Comparison of ENCODE assay signal across 8 cellular contexts in genomic region chr19:18291590-18292459, GRCh38. TPM values are rescaled to one million over a fixed set of nuclear protein-coding genes. Genes with fewer than 3 reads are reported as not detected.
DNase-seq lines count a peak whose midpoint lies in the region; ATAC-seq and TF ChIP-seq lines count a peak whose summit lies in the region.

No MANE protein-coding gene starts in this region.

- peak; percentile 44 to 52 for DNase-seq in NCI-H2081 (lab: John Stamatoyannopoulos, UW)
- DNase-seq in NCI-H2081 treated with DMSO at 0.1 percent for 48 hours (lab: John Stamatoyannopoulos, UW): no peak
- peak; percentile 79 for DNase-seq in RPMI7951 (ENCODE audit: low read depth)
- DNase-seq in activated gamma-delta T cell treated with Interleukin-2 at 50 U/mL for 16 hours: peak; percentile 78
- DNase-seq in foreskin keratinocyte: peak; percentile 28 to 57
- DNase-seq in neural progenitor cell (ENCODE audit: low spot score): peak; percentile 77
- peak; percentile 50 for DNase-seq in superior temporal gyrus (ENCODE audit: extremely low spot score)

- H2AFZ ChIP-seq in neural progenitor cell (replicated peaks): peak overlapping the region; percentile 38

- H3K27ac Mint-ChIP-seq in neural progenitor cell: peak overlapping the region; percentile 97

- peak; percentile 51 for ATAC-seq in HG03066 (IDR thresholded peaks at IDR 0.05; ENCODE audit: low read depth, unreplicated experiment)
- no peak for ATAC-seq in foreskin keratinocyte

- no peaks in the 10 kb centered on the region for H3K36me3 ChIP-seq in neural progenitor cell

- TF ChIP-seq CTCF in foreskin keratinocyte (conservative IDR thresholded peaks at IDR 0.05): no peak
- TF ChIP-seq CTCF in neural progenitor cell (IDR thresholded peaks at IDR 0.05): no peak

- H3K36me3 Mint-ChIP-seq in neural progenitor cell: no peaks in the 10 kb centered on the region

- H3K4me2 ChIP-seq in neural progenitor cell: peak overlapping the region; percentile 77

- no peaks in the 10 kb centered on the region for H3K27me3 ChIP-seq in foreskin keratinocyte
- no peaks in the 10 kb centered on the region for H3K27me3 ChIP-seq in neural progenitor cell

- H4K20me1 ChIP-seq in neural progenitor cell (ENCODE audit: low read depth): no peaks in the 10 kb centered on the region

- peaks cover 18% of the 10 kb centered on the region for H3K27me3 Mint-ChIP-seq in neural progenitor cell (ENCODE audit: insufficient read depth, low read depth)

- no peak overlapping the region for H3K9ac ChIP-seq in neural progenitor cell

- H3K4me3 ChIP-seq in neural progenitor cell: peak overlapping the region; percentile 55

- H3K4me1 ChIP-seq in foreskin keratinocyte (no peaks in the 10 kb centered on the region), neural progenitor cell (peaks cover 26% of the 10 kb centered on the region)

- peaks cover 72% of the 10 kb centered on the region for H3F3A ChIP-seq in neural progenitor cell (ENCODE audit: low read depth)

- H3K79me2 ChIP-seq in neural progenitor cell (ENCODE audit: low read depth): no peaks in the 10 kb centered on the region

- H3K27ac ChIP-seq in foreskin keratinocyte: peak overlapping the region; percentile 51
- peak overlapping the region; percentile 22 for H3K27ac ChIP-seq in neural progenitor cell

- peaks cover 4% of the 10 kb centered on the region for H3K9me3 Mint-ChIP-seq in neural progenitor cell

- peaks cover 52% of the 10 kb centered on the region for H3K4me1 Mint-ChIP-seq in neural progenitor cell

- peak overlapping the region; percentile 89 for H3K4me3 Mint-ChIP-seq in neural progenitor cell

- H3K9me3 ChIP-seq in neural progenitor cell (ENCODE audit: low read depth): no peaks in the 10 kb centered on the region

RNA-seq across cellular contexts. Expression of gene JUND, which starts 10.4 kb away (rescaled TPM):
- total RNA-seq in RPMI7951 (2014; rRNA removed; shearing (Covaris generic)): 22.0 and 60.8 TPM in 2 replicates
- total RNA-seq in foreskin keratinocyte: 35.0 and 36.9 TPM in 2 replicates
- 47.1 and 47.7 TPM in 2 replicates for polyA plus RNA-seq in foreskin keratinocyte
- total RNA-seq in neural progenitor cell (ENCODE audit: low replicate concordance): 51.7 and 107 TPM in 2 replicates

RNA-seq across cellular contexts. Expression of gene IQCN, which starts 17.6 kb away (rescaled TPM):
- 0.29 and 0.36 TPM in 2 replicates for total RNA-seq in RPMI7951 (2014; rRNA removed; shearing (Covaris generic))
- total RNA-seq in foreskin keratinocyte: 0.03 and 0.04 TPM in 2 replicates
- not detected in 2 replicates for polyA plus RNA-seq in foreskin keratinocyte
- 0.11 and 1.4 TPM in 2 replicates for total RNA-seq in neural progenitor cell (ENCODE audit: low replicate concordance)

RNA-seq across cellular contexts. Expression of gene LSM4, which starts 31.1 kb away (rescaled TPM):
- total RNA-seq in RPMI7951 (2014; rRNA removed; shearing (Covaris generic)): 385 and 496 TPM in 2 replicates
- total RNA-seq in foreskin keratinocyte: 234 and 242 TPM in 2 replicates
- polyA plus RNA-seq in foreskin keratinocyte: 365 and 374 TPM in 2 replicates
- total RNA-seq in neural progenitor cell (ENCODE audit: low replicate concordance): 440 and 768 TPM in 2 replicates

RNA-seq across cellular contexts. Expression of gene PGPEP1, which starts 48.6 kb away (rescaled TPM):
- total RNA-seq in RPMI7951 (2014; rRNA removed; shearing (Covaris generic)): 10.7 and 11.9 TPM in 2 replicates
- 4.5 and 6.4 TPM in 2 replicates for total RNA-seq in foreskin keratinocyte
- polyA plus RNA-seq in foreskin keratinocyte: 2.9 and 4.2 TPM in 2 replicates
- 2.1 and 5.7 TPM in 2 replicates for total RNA-seq in neural progenitor cell (ENCODE audit: low replicate concordance)
